7 cellular contexts compared by ENCODE assay signal in the genomic region with DNA sequence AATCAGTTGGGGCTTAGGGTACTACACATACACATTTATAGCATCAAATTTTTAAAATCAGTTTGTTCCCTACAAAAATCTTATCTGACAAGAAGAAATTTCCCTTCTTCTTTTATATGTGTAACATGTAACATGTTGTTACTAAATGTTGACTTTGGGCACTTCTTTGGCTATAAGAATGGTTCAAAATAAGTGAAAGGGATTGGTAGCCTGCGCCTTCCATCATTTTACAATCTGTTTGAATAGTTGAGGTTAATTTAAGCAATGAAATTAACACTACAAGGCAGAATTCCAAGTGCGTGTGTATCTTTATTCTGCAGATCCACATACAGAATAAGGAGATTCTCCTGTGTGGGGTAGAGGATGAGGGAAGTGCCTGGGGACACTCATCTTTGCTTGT.
"Had no signal": no experiment of that assay in that cellular context is flagged by ENCODE, and none has a peak within 500 bp of the region (broad histone marks: within the 10 kb centered on the region; RNA-seq: fewer than 3 reads in every experiment).

No MANE protein-coding gene starts in this region.

- H3K4me3 ChIP-seq: GM12878 had no signal

- DNase-seq: GDM1, GF-D8 had no signal

- FAIRE-seq: G401.6, GM12878, GM12891, GM12892, GM18507 had no signal
